1 cellular context compared by ENCODE assay signal in genomic region chr5:150513375-150514309, GRCh38.
TF ChIP-seq lines count a peak whose summit lies in the region.

No MANE protein-coding gene starts in this region.

TF ChIP-seq in GM23338, 12 proteins besides CTCF, POLR2A, EP300 and RAD21 (continued from another document):
- no peak for TF ChIP-seq ZNF462 (CRISPR knock-in tag; IDR thresholded peaks at IDR 0.05)
